2 cellular contexts compared by ENCODE assay signal in the genomic region with DNA sequence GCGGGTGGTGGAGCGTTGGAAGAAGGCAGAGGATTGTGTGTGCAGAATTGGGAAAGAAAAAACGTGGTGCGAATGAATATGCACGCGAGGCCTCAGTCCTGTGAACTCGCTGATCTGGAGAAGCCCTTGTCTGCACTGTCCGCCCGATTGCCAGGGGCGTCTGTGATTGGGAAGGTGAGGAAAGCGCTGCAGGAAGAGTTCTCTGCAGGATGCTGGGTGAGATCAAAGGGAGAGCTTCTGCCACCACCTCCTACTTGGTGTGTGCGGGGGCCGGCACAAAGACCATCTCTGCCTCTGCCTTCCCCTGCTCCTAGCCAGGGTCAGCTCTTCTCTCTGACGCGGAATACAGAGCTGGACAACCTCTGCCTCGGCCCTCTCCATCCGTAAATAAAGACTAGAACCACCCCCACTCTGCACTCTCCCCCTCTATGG.
TF ChIP-seq lines count a peak whose summit lies in the region.

No MANE protein-coding gene starts in this region.

TF ChIP-seq in SK-N-SH, 30 proteins besides CTCF, POLR2A, EP300 and RAD21 (continued from another document):
- TF ChIP-seq, protein P1, sequence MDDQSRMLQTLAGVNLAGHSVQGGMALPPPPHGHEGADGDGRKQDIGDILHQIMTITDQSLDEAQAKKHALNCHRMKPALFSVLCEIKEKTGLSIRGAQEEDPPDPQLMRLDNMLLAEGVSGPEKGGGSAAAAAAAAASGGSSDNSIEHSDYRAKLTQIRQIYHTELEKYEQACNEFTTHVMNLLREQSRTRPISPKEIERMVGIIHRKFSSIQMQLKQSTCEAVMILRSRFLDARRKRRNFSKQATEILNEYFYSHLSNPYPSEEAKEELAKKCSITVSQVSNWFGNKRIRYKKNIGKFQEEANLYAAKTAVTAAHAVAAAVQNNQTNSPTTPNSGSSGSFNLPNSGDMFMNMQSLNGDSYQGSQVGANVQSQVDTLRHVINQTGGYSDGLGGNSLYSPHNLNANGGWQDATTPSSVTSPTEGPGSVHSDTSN (IDR thresholded peaks at IDR 0.05), result no peak
- TF ChIP-seq NFIC (IDR thresholded peaks at IDR 0.05; ENCODE audit: borderline replicate concordance), result no peak
- TF ChIP-seq, protein P2, sequence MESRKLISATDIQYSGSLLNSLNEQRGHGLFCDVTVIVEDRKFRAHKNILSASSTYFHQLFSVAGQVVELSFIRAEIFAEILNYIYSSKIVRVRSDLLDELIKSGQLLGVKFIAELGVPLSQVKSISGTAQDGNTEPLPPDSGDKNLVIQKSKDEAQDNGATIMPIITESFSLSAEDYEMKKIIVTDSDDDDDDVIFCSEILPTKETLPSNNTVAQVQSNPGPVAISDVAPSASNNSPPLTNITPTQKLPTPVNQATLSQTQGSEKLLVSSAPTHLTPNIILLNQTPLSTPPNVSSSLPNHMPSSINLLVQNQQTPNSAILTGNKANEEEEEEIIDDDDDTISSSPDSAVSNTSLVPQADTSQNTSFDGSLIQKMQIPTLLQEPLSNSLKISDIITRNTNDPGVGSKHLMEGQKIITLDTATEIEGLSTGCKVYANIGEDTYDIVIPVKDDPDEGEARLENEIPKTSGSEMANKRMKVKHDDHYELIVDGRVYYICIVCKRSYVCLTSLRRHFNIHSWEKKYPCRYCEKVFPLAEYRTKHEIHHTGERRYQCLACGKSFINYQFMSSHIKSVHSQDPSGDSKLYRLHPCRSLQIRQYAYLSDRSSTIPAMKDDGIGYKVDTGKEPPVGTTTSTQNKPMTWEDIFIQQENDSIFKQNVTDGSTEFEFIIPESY (IDR thresholded peaks at IDR 0.05; ENCODE audit: borderline replicate concordance, low read depth), result no peak
- no peak for TF ChIP-seq FOXM1 (IDR thresholded peaks at IDR 0.05; ENCODE audit: low read depth)
- TF ChIP-seq FOXJ3 (CRISPR knock-in tag; IDR thresholded peaks at IDR 0.05), result no peak
- TF ChIP-seq, protein P3, sequence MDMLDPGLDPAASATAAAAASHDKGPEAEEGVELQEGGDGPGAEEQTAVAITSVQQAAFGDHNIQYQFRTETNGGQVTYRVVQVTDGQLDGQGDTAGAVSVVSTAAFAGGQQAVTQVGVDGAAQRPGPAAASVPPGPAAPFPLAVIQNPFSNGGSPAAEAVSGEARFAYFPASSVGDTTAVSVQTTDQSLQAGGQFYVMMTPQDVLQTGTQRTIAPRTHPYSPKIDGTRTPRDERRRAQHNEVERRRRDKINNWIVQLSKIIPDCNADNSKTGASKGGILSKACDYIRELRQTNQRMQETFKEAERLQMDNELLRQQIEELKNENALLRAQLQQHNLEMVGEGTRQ (IDR thresholded peaks at IDR 0.05; ENCODE audit: borderline replicate concordance, low read depth, low read length), result no peak
- TF ChIP-seq TEAD4 (IDR thresholded peaks at IDR 0.05; ENCODE audit: borderline replicate concordance, insufficient read depth), result no peak
- no peak for TF ChIP-seq MEF2A (IDR thresholded peaks at IDR 0.05; ENCODE audit: borderline replicate concordance, low read depth)
- TF ChIP-seq, protein P4, sequence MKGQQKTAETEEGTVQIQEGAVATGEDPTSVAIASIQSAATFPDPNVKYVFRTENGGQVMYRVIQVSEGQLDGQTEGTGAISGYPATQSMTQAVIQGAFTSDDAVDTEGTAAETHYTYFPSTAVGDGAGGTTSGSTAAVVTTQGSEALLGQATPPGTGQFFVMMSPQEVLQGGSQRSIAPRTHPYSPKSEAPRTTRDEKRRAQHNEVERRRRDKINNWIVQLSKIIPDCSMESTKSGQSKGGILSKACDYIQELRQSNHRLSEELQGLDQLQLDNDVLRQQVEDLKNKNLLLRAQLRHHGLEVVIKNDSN (IDR thresholded peaks at IDR 0.05; ENCODE audit: borderline replicate concordance, low read depth), result no peak
- TF ChIP-seq EZH2phosphoT487 (IDR thresholded peaks at IDR 0.05; ENCODE audit: borderline replicate concordance, low read depth), result no peak
- no peak for TF ChIP-seq YY1 (IDR thresholded peaks at IDR 0.05; ENCODE audit: low read depth)
- TF ChIP-seq ELF1 (IDR thresholded peaks at IDR 0.05), result no peak
- no peak for TF ChIP-seq FOSL2 (IDR thresholded peaks at IDR 0.05; ENCODE audit: borderline replicate concordance, low read depth)
- TF ChIP-seq RCOR1 (IDR thresholded peaks at IDR 0.05; ENCODE audit: low read length), result no peak
- TF ChIP-seq, protein P5, sequence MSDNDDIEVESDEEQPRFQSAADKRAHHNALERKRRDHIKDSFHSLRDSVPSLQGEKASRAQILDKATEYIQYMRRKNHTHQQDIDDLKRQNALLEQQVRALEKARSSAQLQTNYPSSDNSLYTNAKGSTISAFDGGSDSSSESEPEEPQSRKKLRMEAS (IDR thresholded peaks at IDR 0.05; ENCODE audit: low read depth), result no peak
- TF ChIP-seq GABPA (IDR thresholded peaks at IDR 0.05; ENCODE audit: low read depth), result no peak
- TF ChIP-seq JUND (IDR thresholded peaks at IDR 0.05), result no peak

TF ChIP-seq in SK-N-SH treated with all-trans-retinoic acid at 6 μM for 48 hours, 23 proteins besides CTCF, POLR2A, EP300 and RAD21 (continued from another document):
- TF ChIP-seq, protein P6, sequence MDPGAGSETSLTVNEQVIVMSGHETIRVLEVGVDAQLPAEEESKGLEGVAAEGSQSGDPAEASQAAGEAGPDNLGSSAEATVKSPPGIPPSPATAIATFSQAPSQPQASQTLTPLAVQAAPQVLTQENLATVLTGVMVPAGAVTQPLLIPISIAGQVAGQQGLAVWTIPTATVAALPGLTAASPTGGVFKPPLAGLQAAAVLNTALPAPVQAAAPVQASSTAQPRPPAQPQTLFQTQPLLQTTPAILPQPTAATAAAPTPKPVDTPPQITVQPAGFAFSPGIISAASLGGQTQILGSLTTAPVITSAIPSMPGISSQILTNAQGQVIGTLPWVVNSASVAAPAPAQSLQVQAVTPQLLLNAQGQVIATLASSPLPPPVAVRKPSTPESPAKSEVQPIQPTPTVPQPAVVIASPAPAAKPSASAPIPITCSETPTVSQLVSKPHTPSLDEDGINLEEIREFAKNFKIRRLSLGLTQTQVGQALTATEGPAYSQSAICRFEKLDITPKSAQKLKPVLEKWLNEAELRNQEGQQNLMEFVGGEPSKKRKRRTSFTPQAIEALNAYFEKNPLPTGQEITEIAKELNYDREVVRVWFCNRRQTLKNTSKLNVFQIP (CRISPR knock-in tag; IDR thresholded peaks at IDR 0.05; ENCODE audit: borderline replicate concordance, low read depth), result no peak
- TF ChIP-seq, protein P7, sequence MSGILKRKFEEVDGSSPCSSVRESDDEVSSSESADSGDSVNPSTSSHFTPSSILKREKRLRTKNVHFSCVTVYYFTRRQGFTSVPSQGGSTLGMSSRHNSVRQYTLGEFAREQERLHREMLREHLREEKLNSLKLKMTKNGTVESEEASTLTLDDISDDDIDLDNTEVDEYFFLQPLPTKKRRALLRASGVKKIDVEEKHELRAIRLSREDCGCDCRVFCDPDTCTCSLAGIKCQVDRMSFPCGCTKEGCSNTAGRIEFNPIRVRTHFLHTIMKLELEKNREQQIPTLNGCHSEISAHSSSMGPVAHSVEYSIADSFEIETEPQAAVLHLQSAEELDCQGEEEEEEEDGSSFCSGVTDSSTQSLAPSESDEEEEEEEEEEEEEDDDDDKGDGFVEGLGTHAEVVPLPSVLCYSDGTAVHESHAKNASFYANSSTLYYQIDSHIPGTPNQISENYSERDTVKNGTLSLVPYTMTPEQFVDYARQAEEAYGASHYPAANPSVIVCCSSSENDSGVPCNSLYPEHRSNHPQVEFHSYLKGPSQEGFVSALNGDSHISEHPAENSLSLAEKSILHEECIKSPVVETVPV (CRISPR knock-in tag; IDR thresholded peaks at IDR 0.05), result no peak
- TF ChIP-seq ZNF70 (CRISPR knock-in tag; IDR thresholded peaks at IDR 0.05) (no peak), OSR1 (CRISPR knock-in tag; IDR thresholded peaks at IDR 0.05) (no peak), ZNF565 (CRISPR knock-in tag; conservative IDR thresholded peaks at IDR 0.05; ENCODE audit: low read depth) (no peak), ARNTL (CRISPR knock-in tag; IDR thresholded peaks at IDR 0.05; ENCODE audit: borderline replicate concordance, low read depth) (no peak), ZC3H10 (CRISPR knock-in tag; IDR thresholded peaks at IDR 0.05) (no peak), ZNF8 (CRISPR knock-in tag; IDR thresholded peaks at IDR 0.05) (no peak), TOX (CRISPR knock-in tag; IDR thresholded peaks at IDR 0.05; ENCODE audit: borderline replicate concordance) (no peak)
- TF ChIP-seq, protein P8, sequence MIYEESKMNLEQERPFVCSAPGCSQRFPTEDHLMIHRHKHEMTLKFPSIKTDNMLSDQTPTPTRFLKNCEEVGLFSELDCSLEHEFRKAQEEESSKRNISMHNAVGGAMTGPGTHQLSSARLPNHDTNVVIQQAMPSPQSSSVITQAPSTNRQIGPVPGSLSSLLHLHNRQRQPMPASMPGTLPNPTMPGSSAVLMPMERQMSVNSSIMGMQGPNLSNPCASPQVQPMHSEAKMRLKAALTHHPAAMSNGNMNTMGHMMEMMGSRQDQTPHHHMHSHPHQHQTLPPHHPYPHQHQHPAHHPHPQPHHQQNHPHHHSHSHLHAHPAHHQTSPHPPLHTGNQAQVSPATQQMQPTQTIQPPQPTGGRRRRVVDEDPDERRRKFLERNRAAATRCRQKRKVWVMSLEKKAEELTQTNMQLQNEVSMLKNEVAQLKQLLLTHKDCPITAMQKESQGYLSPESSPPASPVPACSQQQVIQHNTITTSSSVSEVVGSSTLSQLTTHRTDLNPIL (CRISPR knock-in tag; IDR thresholded peaks at IDR 0.05; ENCODE audit: low read depth), result no peak
- TF ChIP-seq, protein P9, sequence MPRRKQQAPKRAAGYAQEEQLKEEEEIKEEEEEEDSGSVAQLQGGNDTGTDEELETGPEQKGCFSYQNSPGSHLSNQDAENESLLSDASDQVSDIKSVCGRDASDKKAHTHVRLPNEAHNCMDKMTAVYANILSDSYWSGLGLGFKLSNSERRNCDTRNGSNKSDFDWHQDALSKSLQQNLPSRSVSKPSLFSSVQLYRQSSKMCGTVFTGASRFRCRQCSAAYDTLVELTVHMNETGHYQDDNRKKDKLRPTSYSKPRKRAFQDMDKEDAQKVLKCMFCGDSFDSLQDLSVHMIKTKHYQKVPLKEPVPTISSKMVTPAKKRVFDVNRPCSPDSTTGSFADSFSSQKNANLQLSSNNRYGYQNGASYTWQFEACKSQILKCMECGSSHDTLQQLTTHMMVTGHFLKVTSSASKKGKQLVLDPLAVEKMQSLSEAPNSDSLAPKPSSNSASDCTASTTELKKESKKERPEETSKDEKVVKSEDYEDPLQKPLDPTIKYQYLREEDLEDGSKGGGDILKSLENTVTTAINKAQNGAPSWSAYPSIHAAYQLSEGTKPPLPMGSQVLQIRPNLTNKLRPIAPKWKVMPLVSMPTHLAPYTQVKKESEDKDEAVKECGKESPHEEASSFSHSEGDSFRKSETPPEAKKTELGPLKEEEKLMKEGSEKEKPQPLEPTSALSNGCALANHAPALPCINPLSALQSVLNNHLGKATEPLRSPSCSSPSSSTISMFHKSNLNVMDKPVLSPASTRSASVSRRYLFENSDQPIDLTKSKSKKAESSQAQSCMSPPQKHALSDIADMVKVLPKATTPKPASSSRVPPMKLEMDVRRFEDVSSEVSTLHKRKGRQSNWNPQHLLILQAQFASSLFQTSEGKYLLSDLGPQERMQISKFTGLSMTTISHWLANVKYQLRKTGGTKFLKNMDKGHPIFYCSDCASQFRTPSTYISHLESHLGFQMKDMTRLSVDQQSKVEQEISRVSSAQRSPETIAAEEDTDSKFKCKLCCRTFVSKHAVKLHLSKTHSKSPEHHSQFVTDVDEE (CRISPR knock-in tag; IDR thresholded peaks at IDR 0.05), result no peak
- TF ChIP-seq, protein P10, sequence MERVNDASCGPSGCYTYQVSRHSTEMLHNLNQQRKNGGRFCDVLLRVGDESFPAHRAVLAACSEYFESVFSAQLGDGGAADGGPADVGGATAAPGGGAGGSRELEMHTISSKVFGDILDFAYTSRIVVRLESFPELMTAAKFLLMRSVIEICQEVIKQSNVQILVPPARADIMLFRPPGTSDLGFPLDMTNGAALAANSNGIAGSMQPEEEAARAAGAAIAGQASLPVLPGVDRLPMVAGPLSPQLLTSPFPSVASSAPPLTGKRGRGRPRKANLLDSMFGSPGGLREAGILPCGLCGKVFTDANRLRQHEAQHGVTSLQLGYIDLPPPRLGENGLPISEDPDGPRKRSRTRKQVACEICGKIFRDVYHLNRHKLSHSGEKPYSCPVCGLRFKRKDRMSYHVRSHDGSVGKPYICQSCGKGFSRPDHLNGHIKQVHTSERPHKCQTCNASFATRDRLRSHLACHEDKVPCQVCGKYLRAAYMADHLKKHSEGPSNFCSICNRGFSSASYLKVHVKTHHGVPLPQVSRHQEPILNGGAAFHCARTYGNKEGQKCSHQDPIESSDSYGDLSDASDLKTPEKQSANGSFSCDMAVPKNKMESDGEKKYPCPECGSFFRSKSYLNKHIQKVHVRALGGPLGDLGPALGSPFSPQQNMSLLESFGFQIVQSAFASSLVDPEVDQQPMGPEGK (CRISPR knock-in tag; IDR thresholded peaks at IDR 0.05; ENCODE audit: borderline replicate concordance), result no peak
